ENCODE assay signal across 1 cellular context in the genomic region with DNA sequence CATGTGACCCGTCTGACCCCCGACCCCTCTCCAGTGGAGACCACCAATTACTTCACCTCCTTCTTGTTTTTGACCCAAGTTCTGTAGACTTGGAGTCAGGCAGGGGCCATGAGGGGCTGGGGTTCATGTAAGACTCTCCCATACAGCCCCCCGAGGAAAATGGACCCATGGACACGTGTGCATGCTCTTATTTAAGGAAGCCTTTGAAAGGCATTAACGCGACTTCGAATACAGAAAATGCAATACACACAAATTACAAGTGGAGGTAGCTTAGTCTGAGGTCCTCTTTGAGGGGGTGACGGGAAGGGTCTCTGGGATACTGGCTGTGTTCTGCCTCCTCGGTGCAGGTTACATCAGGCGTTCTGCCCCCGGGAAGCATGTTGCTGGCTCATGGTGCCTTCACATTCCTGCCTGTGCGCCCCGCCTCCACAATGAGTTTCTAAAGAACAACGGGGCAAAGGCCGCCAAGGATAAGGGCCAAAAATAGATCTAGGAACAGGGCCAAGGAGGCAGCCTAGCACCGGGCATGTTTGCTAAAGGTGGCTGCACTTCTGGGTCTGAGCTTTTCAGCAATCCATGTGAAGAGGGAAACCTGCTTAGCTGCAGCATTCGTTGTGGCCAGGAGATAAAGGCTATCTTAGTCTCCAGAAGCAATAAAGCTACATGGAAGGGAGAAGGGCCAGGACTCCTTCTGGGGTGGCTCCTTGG.
TF ChIP-seq lines count a peak whose summit lies in the region.

No MANE protein-coding gene starts in this region.

TF ChIP-seq in K562, 482 proteins besides CTCF, POLR2A, EP300 and RAD21 (continued from another document and continues in another):
- TF ChIP-seq, protein P1, sequence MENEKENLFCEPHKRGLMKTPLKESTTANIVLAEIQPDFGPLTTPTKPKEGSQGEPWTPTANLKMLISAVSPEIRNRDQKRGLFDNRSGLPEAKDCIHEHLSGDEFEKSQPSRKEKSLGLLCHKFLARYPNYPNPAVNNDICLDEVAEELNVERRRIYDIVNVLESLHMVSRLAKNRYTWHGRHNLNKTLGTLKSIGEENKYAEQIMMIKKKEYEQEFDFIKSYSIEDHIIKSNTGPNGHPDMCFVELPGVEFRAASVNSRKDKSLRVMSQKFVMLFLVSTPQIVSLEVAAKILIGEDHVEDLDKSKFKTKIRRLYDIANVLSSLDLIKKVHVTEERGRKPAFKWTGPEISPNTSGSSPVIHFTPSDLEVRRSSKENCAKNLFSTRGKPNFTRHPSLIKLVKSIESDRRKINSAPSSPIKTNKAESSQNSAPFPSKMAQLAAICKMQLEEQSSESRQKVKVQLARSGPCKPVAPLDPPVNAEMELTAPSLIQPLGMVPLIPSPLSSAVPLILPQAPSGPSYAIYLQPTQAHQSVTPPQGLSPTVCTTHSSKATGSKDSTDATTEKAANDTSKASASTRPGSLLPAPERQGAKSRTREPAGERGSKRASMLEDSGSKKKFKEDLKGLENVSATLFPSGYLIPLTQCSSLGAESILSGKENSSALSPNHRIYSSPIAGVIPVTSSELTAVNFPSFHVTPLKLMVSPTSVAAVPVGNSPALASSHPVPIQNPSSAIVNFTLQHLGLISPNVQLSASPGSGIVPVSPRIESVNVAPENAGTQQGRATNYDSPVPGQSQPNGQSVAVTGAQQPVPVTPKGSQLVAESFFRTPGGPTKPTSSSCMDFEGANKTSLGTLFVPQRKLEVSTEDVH (IDR thresholded peaks at IDR 0.05; ENCODE audit: low read depth, partially characterized antibody) = no peak
- TF ChIP-seq ZNF140 (CRISPR knock-in tag; IDR thresholded peaks at IDR 0.05) (no peak), HNRNPUL1 (IDR thresholded peaks at IDR 0.05; ENCODE audit: low read length) (no peak), KAT7 (CRISPR knock-in tag; IDR thresholded peaks at IDR 0.05; ENCODE audit: borderline replicate concordance) (0 out of 2 replicates have a peak, but pooled peaks have one; percentile 48), ZNF212 (CRISPR knock-in tag; IDR thresholded peaks at IDR 0.05) (no peak), PHB2 (IDR thresholded peaks at IDR 0.05; ENCODE audit: low read depth) (no peak), MYBL2 (IDR thresholded peaks at IDR 0.05; ENCODE audit: low read depth) (no peak), MYBL2 (CRISPR knock-in tag; IDR thresholded peaks at IDR 0.05; ENCODE audit: borderline replicate concordance) (no peak), TAF9B (IDR thresholded peaks at IDR 0.05; ENCODE audit: partially characterized antibody) (peak; percentile 29), POLR2AphosphoS2 (IDR thresholded peaks at IDR 0.05; ENCODE audit: low read length) (no peak), NFRKB (IDR thresholded peaks at IDR 0.05; ENCODE audit: low read depth) (peak; percentile 87; the same call in 1 of the 2 replicates), ZNF232 (CRISPR knock-in tag; IDR thresholded peaks at IDR 0.05) (no peak), ZKSCAN8 (CRISPR knock-in tag; IDR thresholded peaks at IDR 0.05) (no peak), SMARCE1 (IDR thresholded peaks at IDR 0.05) (peak; percentile 46; the same call in 1 of the 2 replicates), BCOR (IDR thresholded peaks at IDR 0.05) (peak; percentile 42; the same call in 1 of the 2 replicates), ZNF445 (CRISPR knock-in tag; IDR thresholded peaks at IDR 0.05; ENCODE audit: low read depth) (no peak), NFE2 (IDR thresholded peaks at IDR 0.05; ENCODE audit: low read depth) (peak; percentile 47; the same call in 1 of the 2 replicates), NCOA2 (IDR thresholded peaks at IDR 0.05; ENCODE audit: partially characterized antibody in 2 of 2) (no peak), ZNF408 (CRISPR knock-in tag; IDR thresholded peaks at IDR 0.05; ENCODE audit: low read depth) (no peak), SREBF1 (IDR thresholded peaks at IDR 0.05; ENCODE audit: borderline replicate concordance, low read depth, low read length) (no peak), DDX20 (tag; IDR thresholded peaks at IDR 0.05; ENCODE audit: low read depth) (no peak)
- TF ChIP-seq, protein P2, sequence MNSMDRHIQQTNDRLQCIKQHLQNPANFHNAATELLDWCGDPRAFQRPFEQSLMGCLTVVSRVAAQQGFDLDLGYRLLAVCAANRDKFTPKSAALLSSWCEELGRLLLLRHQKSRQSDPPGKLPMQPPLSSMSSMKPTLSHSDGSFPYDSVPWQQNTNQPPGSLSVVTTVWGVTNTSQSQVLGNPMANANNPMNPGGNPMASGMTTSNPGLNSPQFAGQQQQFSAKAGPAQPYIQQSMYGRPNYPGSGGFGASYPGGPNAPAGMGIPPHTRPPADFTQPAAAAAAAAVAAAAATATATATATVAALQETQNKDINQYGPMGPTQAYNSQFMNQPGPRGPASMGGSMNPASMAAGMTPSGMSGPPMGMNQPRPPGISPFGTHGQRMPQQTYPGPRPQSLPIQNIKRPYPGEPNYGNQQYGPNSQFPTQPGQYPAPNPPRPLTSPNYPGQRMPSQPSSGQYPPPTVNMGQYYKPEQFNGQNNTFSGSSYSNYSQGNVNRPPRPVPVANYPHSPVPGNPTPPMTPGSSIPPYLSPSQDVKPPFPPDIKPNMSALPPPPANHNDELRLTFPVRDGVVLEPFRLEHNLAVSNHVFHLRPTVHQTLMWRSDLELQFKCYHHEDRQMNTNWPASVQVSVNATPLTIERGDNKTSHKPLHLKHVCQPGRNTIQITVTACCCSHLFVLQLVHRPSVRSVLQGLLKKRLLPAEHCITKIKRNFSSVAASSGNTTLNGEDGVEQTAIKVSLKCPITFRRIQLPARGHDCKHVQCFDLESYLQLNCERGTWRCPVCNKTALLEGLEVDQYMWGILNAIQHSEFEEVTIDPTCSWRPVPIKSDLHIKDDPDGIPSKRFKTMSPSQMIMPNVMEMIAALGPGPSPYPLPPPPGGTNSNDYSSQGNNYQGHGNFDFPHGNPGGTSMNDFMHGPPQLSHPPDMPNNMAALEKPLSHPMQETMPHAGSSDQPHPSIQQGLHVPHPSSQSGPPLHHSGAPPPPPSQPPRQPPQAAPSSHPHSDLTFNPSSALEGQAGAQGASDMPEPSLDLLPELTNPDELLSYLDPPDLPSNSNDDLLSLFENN (IDR thresholded peaks at IDR 0.05; ENCODE audit: low read depth in 2 of 2, low read length in 2 of 2) = peak in 1 of 2 experiments; percentile 67; a peak in 1 of 4 replicates
- TF ChIP-seq, protein P3, sequence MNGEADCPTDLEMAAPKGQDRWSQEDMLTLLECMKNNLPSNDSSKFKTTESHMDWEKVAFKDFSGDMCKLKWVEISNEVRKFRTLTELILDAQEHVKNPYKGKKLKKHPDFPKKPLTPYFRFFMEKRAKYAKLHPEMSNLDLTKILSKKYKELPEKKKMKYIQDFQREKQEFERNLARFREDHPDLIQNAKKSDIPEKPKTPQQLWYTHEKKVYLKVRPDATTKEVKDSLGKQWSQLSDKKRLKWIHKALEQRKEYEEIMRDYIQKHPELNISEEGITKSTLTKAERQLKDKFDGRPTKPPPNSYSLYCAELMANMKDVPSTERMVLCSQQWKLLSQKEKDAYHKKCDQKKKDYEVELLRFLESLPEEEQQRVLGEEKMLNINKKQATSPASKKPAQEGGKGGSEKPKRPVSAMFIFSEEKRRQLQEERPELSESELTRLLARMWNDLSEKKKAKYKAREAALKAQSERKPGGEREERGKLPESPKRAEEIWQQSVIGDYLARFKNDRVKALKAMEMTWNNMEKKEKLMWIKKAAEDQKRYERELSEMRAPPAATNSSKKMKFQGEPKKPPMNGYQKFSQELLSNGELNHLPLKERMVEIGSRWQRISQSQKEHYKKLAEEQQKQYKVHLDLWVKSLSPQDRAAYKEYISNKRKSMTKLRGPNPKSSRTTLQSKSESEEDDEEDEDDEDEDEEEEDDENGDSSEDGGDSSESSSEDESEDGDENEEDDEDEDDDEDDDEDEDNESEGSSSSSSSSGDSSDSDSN (IDR thresholded peaks at IDR 0.05; ENCODE audit: borderline replicate concordance in 1 of 2, low read depth in 2 of 2, low read length in 2 of 2) = peak in 1 of 2 experiments; percentile 41; a peak in 1 of 4 replicates
- TF ChIP-seq, protein P4, sequence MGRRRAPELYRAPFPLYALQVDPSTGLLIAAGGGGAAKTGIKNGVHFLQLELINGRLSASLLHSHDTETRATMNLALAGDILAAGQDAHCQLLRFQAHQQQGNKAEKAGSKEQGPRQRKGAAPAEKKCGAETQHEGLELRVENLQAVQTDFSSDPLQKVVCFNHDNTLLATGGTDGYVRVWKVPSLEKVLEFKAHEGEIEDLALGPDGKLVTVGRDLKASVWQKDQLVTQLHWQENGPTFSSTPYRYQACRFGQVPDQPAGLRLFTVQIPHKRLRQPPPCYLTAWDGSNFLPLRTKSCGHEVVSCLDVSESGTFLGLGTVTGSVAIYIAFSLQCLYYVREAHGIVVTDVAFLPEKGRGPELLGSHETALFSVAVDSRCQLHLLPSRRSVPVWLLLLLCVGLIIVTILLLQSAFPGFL (CRISPR knock-in tag; IDR thresholded peaks at IDR 0.05) = no peak
- TF ChIP-seq, protein P5, sequence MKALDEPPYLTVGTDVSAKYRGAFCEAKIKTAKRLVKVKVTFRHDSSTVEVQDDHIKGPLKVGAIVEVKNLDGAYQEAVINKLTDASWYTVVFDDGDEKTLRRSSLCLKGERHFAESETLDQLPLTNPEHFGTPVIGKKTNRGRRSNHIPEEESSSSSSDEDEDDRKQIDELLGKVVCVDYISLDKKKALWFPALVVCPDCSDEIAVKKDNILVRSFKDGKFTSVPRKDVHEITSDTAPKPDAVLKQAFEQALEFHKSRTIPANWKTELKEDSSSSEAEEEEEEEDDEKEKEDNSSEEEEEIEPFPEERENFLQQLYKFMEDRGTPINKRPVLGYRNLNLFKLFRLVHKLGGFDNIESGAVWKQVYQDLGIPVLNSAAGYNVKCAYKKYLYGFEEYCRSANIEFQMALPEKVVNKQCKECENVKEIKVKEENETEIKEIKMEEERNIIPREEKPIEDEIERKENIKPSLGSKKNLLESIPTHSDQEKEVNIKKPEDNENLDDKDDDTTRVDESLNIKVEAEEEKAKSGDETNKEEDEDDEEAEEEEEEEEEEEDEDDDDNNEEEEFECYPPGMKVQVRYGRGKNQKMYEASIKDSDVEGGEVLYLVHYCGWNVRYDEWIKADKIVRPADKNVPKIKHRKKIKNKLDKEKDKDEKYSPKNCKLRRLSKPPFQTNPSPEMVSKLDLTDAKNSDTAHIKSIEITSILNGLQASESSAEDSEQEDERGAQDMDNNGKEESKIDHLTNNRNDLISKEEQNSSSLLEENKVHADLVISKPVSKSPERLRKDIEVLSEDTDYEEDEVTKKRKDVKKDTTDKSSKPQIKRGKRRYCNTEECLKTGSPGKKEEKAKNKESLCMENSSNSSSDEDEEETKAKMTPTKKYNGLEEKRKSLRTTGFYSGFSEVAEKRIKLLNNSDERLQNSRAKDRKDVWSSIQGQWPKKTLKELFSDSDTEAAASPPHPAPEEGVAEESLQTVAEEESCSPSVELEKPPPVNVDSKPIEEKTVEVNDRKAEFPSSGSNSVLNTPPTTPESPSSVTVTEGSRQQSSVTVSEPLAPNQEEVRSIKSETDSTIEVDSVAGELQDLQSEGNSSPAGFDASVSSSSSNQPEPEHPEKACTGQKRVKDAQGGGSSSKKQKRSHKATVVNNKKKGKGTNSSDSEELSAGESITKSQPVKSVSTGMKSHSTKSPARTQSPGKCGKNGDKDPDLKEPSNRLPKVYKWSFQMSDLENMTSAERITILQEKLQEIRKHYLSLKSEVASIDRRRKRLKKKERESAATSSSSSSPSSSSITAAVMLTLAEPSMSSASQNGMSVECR (CRISPR knock-in tag; IDR thresholded peaks at IDR 0.05) = 0 out of 2 replicates have a peak, but pooled peaks have one; percentile 15
- TF ChIP-seq, protein P6, sequence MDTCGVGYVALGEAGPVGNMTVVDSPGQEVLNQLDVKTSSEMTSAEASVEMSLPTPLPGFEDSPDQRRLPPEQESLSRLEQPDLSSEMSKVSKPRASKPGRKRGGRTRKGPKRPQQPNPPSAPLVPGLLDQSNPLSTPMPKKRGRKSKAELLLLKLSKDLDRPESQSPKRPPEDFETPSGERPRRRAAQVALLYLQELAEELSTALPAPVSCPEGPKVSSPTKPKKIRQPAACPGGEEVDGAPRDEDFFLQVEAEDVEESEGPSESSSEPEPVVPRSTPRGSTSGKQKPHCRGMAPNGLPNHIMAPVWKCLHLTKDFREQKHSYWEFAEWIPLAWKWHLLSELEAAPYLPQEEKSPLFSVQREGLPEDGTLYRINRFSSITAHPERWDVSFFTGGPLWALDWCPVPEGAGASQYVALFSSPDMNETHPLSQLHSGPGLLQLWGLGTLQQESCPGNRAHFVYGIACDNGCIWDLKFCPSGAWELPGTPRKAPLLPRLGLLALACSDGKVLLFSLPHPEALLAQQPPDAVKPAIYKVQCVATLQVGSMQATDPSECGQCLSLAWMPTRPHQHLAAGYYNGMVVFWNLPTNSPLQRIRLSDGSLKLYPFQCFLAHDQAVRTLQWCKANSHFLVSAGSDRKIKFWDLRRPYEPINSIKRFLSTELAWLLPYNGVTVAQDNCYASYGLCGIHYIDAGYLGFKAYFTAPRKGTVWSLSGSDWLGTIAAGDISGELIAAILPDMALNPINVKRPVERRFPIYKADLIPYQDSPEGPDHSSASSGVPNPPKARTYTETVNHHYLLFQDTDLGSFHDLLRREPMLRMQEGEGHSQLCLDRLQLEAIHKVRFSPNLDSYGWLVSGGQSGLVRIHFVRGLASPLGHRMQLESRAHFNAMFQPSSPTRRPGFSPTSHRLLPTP (IDR thresholded peaks at IDR 0.05; ENCODE audit: borderline replicate concordance, extremely low read depth, insufficient read length) = no peak
- TF ChIP-seq, protein P7, sequence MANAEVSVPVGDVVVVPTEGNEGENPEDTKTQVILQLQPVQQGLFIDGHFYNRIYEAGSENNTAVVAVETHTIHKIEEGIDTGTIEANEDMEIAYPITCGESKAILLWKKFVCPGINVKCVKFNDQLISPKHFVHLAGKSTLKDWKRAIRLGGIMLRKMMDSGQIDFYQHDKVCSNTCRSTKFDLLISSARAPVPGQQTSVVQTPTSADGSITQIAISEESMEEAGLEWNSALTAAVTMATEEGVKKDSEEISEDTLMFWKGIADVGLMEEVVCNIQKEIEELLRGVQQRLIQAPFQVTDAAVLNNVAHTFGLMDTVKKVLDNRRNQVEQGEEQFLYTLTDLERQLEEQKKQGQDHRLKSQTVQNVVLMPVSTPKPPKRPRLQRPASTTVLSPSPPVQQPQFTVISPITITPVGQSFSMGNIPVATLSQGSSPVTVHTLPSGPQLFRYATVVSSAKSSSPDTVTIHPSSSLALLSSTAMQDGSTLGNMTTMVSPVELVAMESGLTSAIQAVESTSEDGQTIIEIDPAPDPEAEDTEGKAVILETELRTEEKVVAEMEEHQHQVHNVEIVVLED (CRISPR knock-in tag; IDR thresholded peaks at IDR 0.05) = no peak
- TF ChIP-seq, protein P8, sequence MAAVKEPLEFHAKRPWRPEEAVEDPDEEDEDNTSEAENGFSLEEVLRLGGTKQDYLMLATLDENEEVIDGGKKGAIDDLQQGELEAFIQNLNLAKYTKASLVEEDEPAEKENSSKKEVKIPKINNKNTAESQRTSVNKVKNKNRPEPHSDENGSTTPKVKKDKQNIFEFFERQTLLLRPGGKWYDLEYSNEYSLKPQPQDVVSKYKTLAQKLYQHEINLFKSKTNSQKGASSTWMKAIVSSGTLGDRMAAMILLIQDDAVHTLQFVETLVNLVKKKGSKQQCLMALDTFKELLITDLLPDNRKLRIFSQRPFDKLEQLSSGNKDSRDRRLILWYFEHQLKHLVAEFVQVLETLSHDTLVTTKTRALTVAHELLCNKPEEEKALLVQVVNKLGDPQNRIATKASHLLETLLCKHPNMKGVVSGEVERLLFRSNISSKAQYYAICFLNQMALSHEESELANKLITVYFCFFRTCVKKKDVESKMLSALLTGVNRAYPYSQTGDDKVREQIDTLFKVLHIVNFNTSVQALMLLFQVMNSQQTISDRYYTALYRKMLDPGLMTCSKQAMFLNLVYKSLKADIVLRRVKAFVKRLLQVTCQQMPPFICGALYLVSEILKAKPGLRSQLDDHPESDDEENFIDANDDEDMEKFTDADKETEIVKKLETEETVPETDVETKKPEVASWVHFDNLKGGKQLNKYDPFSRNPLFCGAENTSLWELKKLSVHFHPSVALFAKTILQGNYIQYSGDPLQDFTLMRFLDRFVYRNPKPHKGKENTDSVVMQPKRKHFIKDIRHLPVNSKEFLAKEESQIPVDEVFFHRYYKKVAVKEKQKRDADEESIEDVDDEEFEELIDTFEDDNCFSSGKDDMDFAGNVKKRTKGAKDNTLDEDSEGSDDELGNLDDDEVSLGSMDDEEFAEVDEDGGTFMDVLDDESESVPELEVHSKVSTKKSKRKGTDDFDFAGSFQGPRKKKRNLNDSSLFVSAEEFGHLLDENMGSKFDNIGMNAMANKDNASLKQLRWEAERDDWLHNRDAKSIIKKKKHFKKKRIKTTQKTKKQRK (IDR thresholded peaks at IDR 0.05; ENCODE audit: borderline replicate concordance, low read depth, low read length) = no peak
